9 cellular contexts compared by ENCODE assay signal in the genomic region with DNA sequence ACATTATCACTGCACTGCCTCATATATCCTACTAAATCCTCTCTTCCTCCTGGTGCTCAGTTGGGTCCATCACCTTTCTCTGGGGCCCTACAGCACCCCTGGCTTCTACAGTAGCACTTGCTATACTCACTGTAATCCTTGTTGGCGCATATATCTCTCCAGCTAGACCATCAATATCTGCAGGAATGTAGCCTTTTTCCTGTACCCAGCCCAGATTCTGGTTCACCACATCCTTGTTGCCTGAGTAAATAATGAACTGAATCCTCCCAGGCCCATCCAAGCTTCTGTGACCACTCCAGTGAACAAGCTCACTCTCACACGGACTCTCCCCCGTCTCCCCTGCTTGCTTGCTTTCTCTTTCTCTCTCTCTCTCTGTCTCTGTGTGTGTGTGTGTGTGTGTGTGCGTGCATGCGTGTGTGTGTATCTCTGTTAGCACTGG.
DNase-seq lines count a peak whose midpoint lies in the region; ATAC-seq and TF ChIP-seq lines count a peak whose summit lies in the region.
"Had no signal": no experiment of that assay in that cellular context is flagged by ENCODE, and none has a peak within 500 bp of the region (broad histone marks: within the 10 kb centered on the region; RNA-seq: fewer than 3 reads in every experiment).

No MANE protein-coding gene starts in this region.

- intact Hi-C loops in spleen (cut with DNase I; ENCODE audit: low total_unique reads): no loop called here

- CTCF ChIA-PET in HEK293 (lab: Yijun Ruan, JAX): no interaction called here

- no peaks in the 10 kb centered on the region for H3K36me3 ChIP-seq in CD4-positive, CD25-positive, alpha-beta regulatory T cell (ENCODE audit: control insufficient read depth, insufficient read depth, low read length)
- H3K36me3 ChIP-seq in HEK293 (ENCODE audit: control insufficient read depth in 2 of 2, insufficient read depth in 1 of 2, low read length in 2 of 2) (no peaks in the 10 kb centered on the region), liver (ENCODE audit: control insufficient read depth in 4 of 4, insufficient read depth in 3 of 4, low read depth in 1 of 4, low read length in 3 of 4) (no peaks in the 10 kb centered on the region), spleen (no peaks in the 10 kb centered on the region)

- H3K27ac ChIP-seq in CD4-positive, CD25-positive, alpha-beta regulatory T cell (ENCODE audit: insufficient read depth, low read length, poor library complexity, severe bottlenecking): no peak overlapping the region
- no peak overlapping the region for H3K27ac ChIP-seq in HEK293 (ENCODE audit: extremely low read depth, low read depth, low read length)
- H3K27ac ChIP-seq in liver (ENCODE audit: low read depth in 1 of 2, low read length in 2 of 2): peak overlapping the region; percentile 46 to 61
- no peak overlapping the region for H3K27ac ChIP-seq in spleen

- no peak overlapping the region for H3K4me3 ChIP-seq in CD4-positive, CD25-positive, alpha-beta regulatory T cell (ENCODE audit: low read depth, low read length)
- H3K4me3 ChIP-seq in HEK293 (ENCODE audit: low read depth, low read length) (no peak overlapping the region), liver (ENCODE audit: low read depth in 1 of 3, low read length in 3 of 3) (peak overlapping the region; percentile 8 to 62 (median 61)), spleen (no peak overlapping the region)

- peaks cover 9% of the 10 kb centered on the region for H3K27me3 Mint-ChIP-seq in CD4-positive, CD25-positive, alpha-beta regulatory T cell
- H3K27me3 Mint-ChIP-seq in activated naive CD8-positive, alpha-beta T cell: no peaks in the 10 kb centered on the region

- H3K9me3 Mint-ChIP-seq in CD4-positive, CD25-positive, alpha-beta regulatory T cell: peaks cover 0 to 15% (median 4%) of the 10 kb centered on the region in 7 donors
- no peaks in the 10 kb centered on the region for H3K9me3 Mint-ChIP-seq in activated naive CD8-positive, alpha-beta T cell (ENCODE audit: low read depth)

- TF ChIP-seq POLR2A in spleen (IDR thresholded peaks at IDR 0.05): no peak

- DNase-seq in CD4-positive, CD25-positive, alpha-beta regulatory T cell: peak in 2 of 3 donors; percentile 12 to 56
- DNase-seq in spleen (no peak), NCI-H128 (lab: John Stamatoyannopoulos, UW; ENCODE audit: unreplicated experiment) (no peak), DMS 273 treated with DMSO at 0.1 percent for 48 hours (lab: John Stamatoyannopoulos, UW) (no peak)
- DNase-seq: mammary epithelial cell had no signal

- H3K9me3 ChIP-seq in CD4-positive, CD25-positive, alpha-beta regulatory T cell (ENCODE audit: control insufficient read depth in 2 of 2, low read length in 2 of 2): peaks cover 5 to 8% of the 10 kb centered on the region in 2 experiments
- H3K9me3 ChIP-seq in HEK293 (ENCODE audit: control insufficient read depth, insufficient read depth, low read depth, low read length): no peaks in the 10 kb centered on the region
- H3K9me3 ChIP-seq in liver (ENCODE audit: control insufficient read depth in 4 of 4, low read length in 3 of 4): no peaks in the 10 kb centered on the region
- H3K9me3 ChIP-seq in spleen: peaks cover 0 to 19% (median 14%) of the 10 kb centered on the region in 8 donors

- POLR2A ChIA-PET in HEK293 (lab: Yijun Ruan, JAX): interaction anchor here (0.6 kb wide), 1 partner anchor 344 kb away, joined by 5 read pairs; no protein-coding TSS in a partner anchor

- peak overlapping the region in 2 of 3 donors; percentile 18 to 92 for H3K27ac Mint-ChIP-seq in CD4-positive, CD25-positive, alpha-beta regulatory T cell
- no peak overlapping the region for H3K27ac Mint-ChIP-seq in activated naive CD8-positive, alpha-beta T cell

- no peaks in the 10 kb centered on the region for H3K36me3 Mint-ChIP-seq in CD4-positive, CD25-positive, alpha-beta regulatory T cell
- peaks cover 2% of the 10 kb centered on the region for H3K36me3 Mint-ChIP-seq in activated naive CD8-positive, alpha-beta T cell

- H3K4me3 Mint-ChIP-seq in CD4-positive, CD25-positive, alpha-beta regulatory T cell: peak overlapping the region in 3 of 4 donors; percentile 13 to 54 (median 36)
- H3K4me3 Mint-ChIP-seq in activated naive CD8-positive, alpha-beta T cell: peak overlapping the region; percentile 20

- H3K9ac ChIP-seq in liver (ENCODE audit: low read depth in 1 of 2, low read length in 2 of 2): peak overlapping the region in 1 of 2 donors; percentile 53

- 35% methylated on average over 5 of the region's 5 CpGs for WGBS in liver
- 29 to 45% (median 39%) methylated on average over 5 of the region's 5 CpGs for WGBS in spleen, 5 donors

- peak in 1 of 2 donors; percentile 55 for ATAC-seq in CD4-positive, CD25-positive, alpha-beta regulatory T cell (ENCODE audit: low read depth in 2 of 2)
- no peak for ATAC-seq in GM19452 (IDR thresholded peaks at IDR 0.05; ENCODE audit: unreplicated experiment)

- no peak for TF ChIP-seq CTCF in HEK293 (tag by site-specific recombination; IDR thresholded peaks at IDR 0.05)
- no peak for TF ChIP-seq CTCF in liver (IDR thresholded peaks at IDR 0.05; ENCODE audit: low read depth, low read length, missing input control)
- TF ChIP-seq CTCF in spleen (IDR thresholded peaks at IDR 0.05 in 8 of 11, conservative IDR thresholded peaks at IDR 0.05 in 3 of 11): no peak

- peak; percentile 36 to 61 for TF ChIP-seq RAD21 in liver (IDR thresholded peaks at IDR 0.05)

- H3K27me3 ChIP-seq in CD4-positive, CD25-positive, alpha-beta regulatory T cell (ENCODE audit: control insufficient read depth, insufficient read depth, low read length): peaks cover 4% of the 10 kb centered on the region
- no peaks in the 10 kb centered on the region for H3K27me3 ChIP-seq in liver (ENCODE audit: control insufficient read depth in 4 of 4, insufficient read depth in 4 of 4, low read length in 3 of 4)
- no peaks in the 10 kb centered on the region for H3K27me3 ChIP-seq in spleen (replicated peaks in 1 of 7)

- peaks cover 0 to 6% (median 0%) of the 10 kb centered on the region in 4 donors for H3K4me1 Mint-ChIP-seq in CD4-positive, CD25-positive, alpha-beta regulatory T cell
- peaks cover 9% of the 10 kb centered on the region for H3K4me1 Mint-ChIP-seq in activated naive CD8-positive, alpha-beta T cell (ENCODE audit: low read depth)

- no peaks in the 10 kb centered on the region for H3K4me1 ChIP-seq in CD4-positive, CD25-positive, alpha-beta regulatory T cell (ENCODE audit: control insufficient read depth, insufficient read depth, low read length, poor library complexity, severe bottlenecking)
- H3K4me1 ChIP-seq in HEK293 (ENCODE audit: control insufficient read depth, insufficient read depth, low read length) (no peaks in the 10 kb centered on the region), liver (ENCODE audit: control insufficient read depth in 4 of 4, insufficient read depth in 4 of 4, low read length in 3 of 4) (peaks cover 0 to 19% (median 6%) of the 10 kb centered on the region in 4 donors), spleen (peaks cover 0 to 8% (median 0%) of the 10 kb centered on the region in 6 donors)

TF ChIP-seq in HEK293, 187 proteins besides CTCF, POLR2A, EP300 and RAD21:
- TF ChIP-seq ZEB2 (tag by site-specific recombination; IDR thresholded peaks at IDR 0.05) (no peak), ZNF624 (tag by site-specific recombination; IDR thresholded peaks at IDR 0.05) (no peak), ZNF561 (tag by site-specific recombination; IDR thresholded peaks at IDR 0.05; ENCODE audit: borderline replicate concordance) (no peak)
- TF ChIP-seq, protein P1, sequence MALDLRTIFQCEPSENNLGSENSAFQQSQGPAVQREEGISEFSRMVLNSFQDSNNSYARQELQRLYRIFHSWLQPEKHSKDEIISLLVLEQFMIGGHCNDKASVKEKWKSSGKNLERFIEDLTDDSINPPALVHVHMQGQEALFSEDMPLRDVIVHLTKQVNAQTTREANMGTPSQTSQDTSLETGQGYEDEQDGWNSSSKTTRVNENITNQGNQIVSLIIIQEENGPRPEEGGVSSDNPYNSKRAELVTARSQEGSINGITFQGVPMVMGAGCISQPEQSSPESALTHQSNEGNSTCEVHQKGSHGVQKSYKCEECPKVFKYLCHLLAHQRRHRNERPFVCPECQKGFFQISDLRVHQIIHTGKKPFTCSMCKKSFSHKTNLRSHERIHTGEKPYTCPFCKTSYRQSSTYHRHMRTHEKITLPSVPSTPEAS (tag by site-specific recombination; IDR thresholded peaks at IDR 0.05): peak; percentile 82

TF ChIP-seq in liver, 16 proteins besides CTCF, POLR2A, EP300 and RAD21 (continues in another document):
- TF ChIP-seq, protein P2, sequence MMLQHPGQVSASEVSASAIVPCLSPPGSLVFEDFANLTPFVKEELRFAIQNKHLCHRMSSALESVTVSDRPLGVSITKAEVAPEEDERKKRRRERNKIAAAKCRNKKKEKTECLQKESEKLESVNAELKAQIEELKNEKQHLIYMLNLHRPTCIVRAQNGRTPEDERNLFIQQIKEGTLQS (IDR thresholded peaks at IDR 0.05): no peak
- TF ChIP-seq FOXA1 (IDR thresholded peaks at IDR 0.05) (no peak), YY1 (IDR thresholded peaks at IDR 0.05) (no peak), RXRA (IDR thresholded peaks at IDR 0.05) (peak; percentile 12 to 17), TAF1 (conservative IDR thresholded peaks at IDR 0.05) (no peak), JUND (IDR thresholded peaks at IDR 0.05) (no peak)
- TF ChIP-seq, protein P3, sequence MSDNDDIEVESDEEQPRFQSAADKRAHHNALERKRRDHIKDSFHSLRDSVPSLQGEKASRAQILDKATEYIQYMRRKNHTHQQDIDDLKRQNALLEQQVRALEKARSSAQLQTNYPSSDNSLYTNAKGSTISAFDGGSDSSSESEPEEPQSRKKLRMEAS (IDR thresholded peaks at IDR 0.05): peak; percentile 25

Comparison
In these comparisons a context has a peak if more than half of its experiments do, and no peak if none do; other contexts are left out.
1. DNase-seq: peak in CD4-positive, CD25-positive, alpha-beta regulatory T cell (2 of 3); none in spleen (single experiment), NCI-H128 (single experiment) and DMS 273 treated with DMSO at 0.1 percent for 48 hours (single experiment).
2. H3K27ac ChIP-seq: peak in liver (2 of 2); none in CD4-positive, CD25-positive, alpha-beta regulatory T cell (single experiment), HEK293 (single experiment) and spleen (0 of 8).
3. H3K4me3 ChIP-seq: peak in liver (3 of 3); none in CD4-positive, CD25-positive, alpha-beta regulatory T cell (single experiment), HEK293 (single experiment) and spleen (0 of 8).